Comparison of ENCODE assay signal across 19 cellular contexts in the genomic region with DNA sequence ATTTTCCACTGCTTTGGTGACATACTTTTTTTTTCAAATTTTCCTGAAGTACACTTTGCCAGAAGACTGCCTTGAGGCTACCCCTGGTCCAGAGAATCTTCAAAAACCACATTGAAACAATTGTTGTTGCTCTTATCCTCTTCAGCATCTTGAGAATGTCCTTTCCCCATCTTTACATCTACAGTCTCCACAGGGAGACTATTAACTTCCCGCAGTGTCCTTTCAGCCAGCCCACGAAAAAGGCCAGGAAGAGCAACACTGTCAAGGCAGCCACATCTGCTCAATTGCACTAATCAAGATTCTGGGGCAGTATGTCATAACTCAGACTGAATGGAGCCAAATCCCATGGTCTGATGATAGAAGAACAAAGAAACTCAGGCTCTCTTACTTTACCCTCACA.
DNase-seq lines count a peak whose midpoint lies in the region; ATAC-seq and TF ChIP-seq lines count a peak whose summit lies in the region.
"Had no signal": no experiment of that assay in that cellular context is flagged by ENCODE, and none has a peak within 500 bp of the region (broad histone marks: within the 10 kb centered on the region; RNA-seq: fewer than 3 reads in every experiment).

No MANE protein-coding gene starts in this region.

- CTCF ChIA-PET in activated CD4-positive, alpha-beta T cell treated with anti-CD3 and anti-CD28 coated beads for 36 hours (lab: Charles Lee), result no interaction called here

- TF ChIP-seq CTCF in glutamatergic neuron (IDR thresholded peaks at IDR 0.05; ENCODE audit: partially characterized antibody, unreplicated experiment), result no peak
- TF ChIP-seq CTCF in smooth muscle cell (IDR thresholded peaks at IDR 0.05; ENCODE audit: borderline replicate concordance, insufficient read depth, poor library complexity, severe bottlenecking), result no peak

- H3K4me3 Mint-ChIP-seq in glutamatergic neuron (ENCODE audit: unreplicated experiment), result peak overlapping the region; percentile 47
- no peak overlapping the region for H3K4me3 Mint-ChIP-seq in activated CD4-positive, alpha-beta T cell treated with anti-CD3 and anti-CD28 coated beads for 36 hours

- 20% methylated on average over 2 of the region's 2 CpGs for WGBS in smooth muscle cell (ENCODE audit: low lambda C conversion rate)

- H3K9me3 ChIP-seq in smooth muscle cell (replicated peaks; ENCODE audit: low read depth), result no peaks in the 10 kb centered on the region
- H3K9me3 ChIP-seq: Peyer's patch had no signal

- no peaks in the 10 kb centered on the region for H3K27me3 ChIP-seq in smooth muscle cell (ENCODE audit: low read depth)
- H3K27me3 ChIP-seq: Peyer's patch had no signal

- peak; percentile 3 for DNase-seq in DMS79 (lab: John Stamatoyannopoulos, UW)
- DNase-seq in DMS79 treated with DMSO at 0.1 percent for 48 hours (lab: John Stamatoyannopoulos, UW), result no peak
- DNase-seq in SK-N-DZ (ENCODE audit: low spot score), result peak; percentile 93
- no peak for DNase-seq in glutamatergic neuron
- peak; percentile 10 for DNase-seq in smooth muscle cell of the brain vasculature (ENCODE audit: low read depth, low spot score)
- DNase-seq in smooth muscle cell (lab: John Stamatoyannopoulos, UW; ENCODE audit: unreplicated experiment), result no peak
- no peak for DNase-seq in activated CD4-positive, alpha-beta T cell treated with anti-CD3 and anti-CD28 coated beads for 36 hours
- no peak for DNase-seq in NCI-H2171 (lab: John Stamatoyannopoulos, UW)
- DNase-seq: GM23248, MV-4-11, NCI-H1417 treated with DMSO at 0.1 percent for 48 hours, NCI-H2081 treated with DMSO at 0.1 percent for 48 hours, NCI-H82, Peyer's patch, SHP77 had no signal

- H3K36me3 ChIP-seq in smooth muscle cell (ENCODE audit: low read depth), result no peaks in the 10 kb centered on the region
- H3K36me3 ChIP-seq: Peyer's patch had no signal

- H3F3A ChIP-seq in smooth muscle cell (ENCODE audit: low read depth), result no peaks in the 10 kb centered on the region

- peaks cover 1% of the 10 kb centered on the region for H3K9me3 Mint-ChIP-seq in glutamatergic neuron (ENCODE audit: unreplicated experiment)
- no peaks in the 10 kb centered on the region for H3K9me3 Mint-ChIP-seq in activated CD4-positive, alpha-beta T cell treated with anti-CD3 and anti-CD28 coated beads for 36 hours (ENCODE audit: low read depth)
- H3K9me3 Mint-ChIP-seq: IgD-negative memory B cell had no signal

- H3K4me1 ChIP-seq in smooth muscle cell (ENCODE audit: low read depth), result no peaks in the 10 kb centered on the region
- H3K4me1 ChIP-seq: Peyer's patch had no signal

- no peak for ATAC-seq in activated CD4-positive, alpha-beta T cell treated with anti-CD3 and anti-CD28 coated beads for 36 hours
- ATAC-seq: HCT116 had no signal

- no peak overlapping the region for H3K4me2 ChIP-seq in smooth muscle cell

- H3K9ac ChIP-seq in smooth muscle cell (ENCODE audit: low read depth), result no peak overlapping the region
- H3K9ac ChIP-seq: GM23248 had no signal

- POLR2A ChIA-PET in activated CD4-positive, alpha-beta T cell treated with anti-CD3 and anti-CD28 coated beads for 36 hours (lab: Charles Lee), result no interaction called here

- H3K27ac ChIP-seq in smooth muscle cell (ENCODE audit: low read depth), result no peak overlapping the region
- H3K27ac ChIP-seq: 22Rv1, C4-2B, GM23248, Peyer's patch had no signal

- no peak overlapping the region for H3K4me3 ChIP-seq in smooth muscle cell
- H3K4me3 ChIP-seq: GM23248, Peyer's patch had no signal

- peaks cover 9% of the 10 kb centered on the region for H3K36me3 Mint-ChIP-seq in glutamatergic neuron (ENCODE audit: unreplicated experiment)
- no peaks in the 10 kb centered on the region for H3K36me3 Mint-ChIP-seq in activated CD4-positive, alpha-beta T cell treated with anti-CD3 and anti-CD28 coated beads for 36 hours (ENCODE audit: low read depth)
- H3K36me3 Mint-ChIP-seq: IgD-negative memory B cell had no signal

- no peak overlapping the region for H2AFZ ChIP-seq in smooth muscle cell (ENCODE audit: low read depth)
- H2AFZ ChIP-seq: GM23248 had no signal

- no peaks in the 10 kb centered on the region for H3K27me3 Mint-ChIP-seq in glutamatergic neuron (ENCODE audit: unreplicated experiment)
- H3K27me3 Mint-ChIP-seq in activated CD4-positive, alpha-beta T cell treated with anti-CD3 and anti-CD28 coated beads for 36 hours, result peaks cover 4% of the 10 kb centered on the region

- intact Hi-C loops in activated CD4-positive, alpha-beta T cell treated with anti-CD3 and anti-CD28 coated beads for 36 hours (cut with DNase I, micrococcal nuclease), result no loop called here

- H3K4me1 Mint-ChIP-seq in glutamatergic neuron (ENCODE audit: low read depth, unreplicated experiment), result peaks cover 9% of the 10 kb centered on the region
- H3K4me1 Mint-ChIP-seq in activated CD4-positive, alpha-beta T cell treated with anti-CD3 and anti-CD28 coated beads for 36 hours, result no peaks in the 10 kb centered on the region

- H4K20me1 ChIP-seq in smooth muscle cell (ENCODE audit: low read depth), result no peaks in the 10 kb centered on the region

- H3K79me2 ChIP-seq in smooth muscle cell (ENCODE audit: low read depth), result no peaks in the 10 kb centered on the region

- H3K27ac Mint-ChIP-seq in glutamatergic neuron (ENCODE audit: unreplicated experiment), result peak overlapping the region; percentile 75
- no peak overlapping the region for H3K27ac Mint-ChIP-seq in activated CD4-positive, alpha-beta T cell treated with anti-CD3 and anti-CD28 coated beads for 36 hours
- H3K27ac Mint-ChIP-seq: IgD-negative memory B cell had no signal

Comparison
In these comparisons a context has a peak if more than half of its experiments do, and no peak if none do; other contexts are left out.
1. DNase-seq: peak in DMS79 (single experiment), SK-N-DZ (single experiment) and smooth muscle cell of the brain vasculature (single experiment); none in DMS79 treated with DMSO at 0.1 percent for 48 hours (single experiment), glutamatergic neuron (single experiment), smooth muscle cell (single experiment), activated CD4-positive, alpha-beta T cell treated with anti-CD3 and anti-CD28 coated beads for 36 hours (single experiment) and NCI-H2171 (single experiment).